ENCODE assay signal across 24 cellular contexts in genomic region chrX:105477351-105477750, GRCh38.
A peak's percentile ranks its signal among the peaks of the same experiment; 100 is the strongest.
DNase-seq lines count a peak whose midpoint lies in the region; ATAC-seq, FAIRE-seq and TF ChIP-seq lines count a peak whose summit lies in the region.
"Had no signal": no experiment of that assay in that cellular context is flagged by ENCODE, and none has a peak within 500 bp of the region (broad histone marks: within the 10 kb centered on the region; RNA-seq: fewer than 3 reads in every experiment).

No MANE protein-coding gene starts in this region.

- intact Hi-C loops in upper lobe of right lung (cut with DNase I) = no loop called here

- no peak for DNase-seq in D721Med (ENCODE audit: insufficient read length, low spot score)
- peak; percentile 40 for DNase-seq in adipocyte (ENCODE audit: low read depth)
- peak; percentile 56 for DNase-seq in fibroblast of pulmonary artery (ENCODE audit: low read depth)
- peak; percentile 54 for DNase-seq in retinal pigment epithelial cell (ENCODE audit: low read depth)
- no peak for DNase-seq in upper lobe of right lung
- no peak for DNase-seq in stimulated activated naive CD4-positive, alpha-beta T cell (lab: John Stamatoyannopoulos, UW)
- no peak for DNase-seq in GOT3 (lab: John Stamatoyannopoulos, UW)
- DNase-seq: CD8-positive, alpha-beta memory T cell; DMS153; IMR-90; KG1; MM.1S; NCI-H1417; NCI-H1694; NCI-H2029 treated with DMSO at 0.1 percent for 48 hours; NCI-H446 treated with DMSO at 0.1 percent for 48 hours; NCI-H526; SIG-M5 had no signal

- H3K9me3 ChIP-seq in adipocyte (ENCODE audit: control insufficient read depth, low read length) (no peaks in the 10 kb centered on the region), upper lobe of right lung (no peaks in the 10 kb centered on the region)
- H3K9me3 ChIP-seq: A549, HAP-1 had no signal

- no peak for ATAC-seq in upper lobe of right lung
- ATAC-seq: A549, GM23338 had no signal

- H3K36me3 ChIP-seq in adipocyte (ENCODE audit: control insufficient read depth, insufficient read depth, low read length, severe bottlenecking) (no peaks in the 10 kb centered on the region), upper lobe of right lung (no peaks in the 10 kb centered on the region)
- H3K36me3 ChIP-seq: HAP-1 had no signal

- FAIRE-seq in D721Med (lab: Jason Lieb, UNC) = peak; percentile 35
- FAIRE-seq: GM18507 had no signal

- no peaks in the 10 kb centered on the region for H3K4me1 ChIP-seq in adipocyte (ENCODE audit: control insufficient read depth, insufficient read depth, low read length)
- H3K4me1 ChIP-seq in upper lobe of right lung = no peaks in the 10 kb centered on the region
- H3K4me1 ChIP-seq: A549, HAP-1 had no signal

- H3K4me3 ChIP-seq in adipocyte (ENCODE audit: low read length) (no peak overlapping the region), fibroblast of pulmonary artery (replicated peaks; ENCODE audit: low read depth, low read length) (no peak overlapping the region), retinal pigment epithelial cell (ENCODE audit: low read length) (no peak overlapping the region), upper lobe of right lung (no peak overlapping the region)
- H3K4me3 ChIP-seq: A549, GM23338, HAP-1, SK-N-MC had no signal

- peaks cover 3% of the 10 kb centered on the region for H3K27me3 ChIP-seq in adipocyte (replicated peaks; ENCODE audit: control insufficient read depth, insufficient read depth, low read length)
- no peaks in the 10 kb centered on the region for H3K27me3 ChIP-seq in upper lobe of right lung

- no peak overlapping the region for H3K27ac ChIP-seq in upper lobe of right lung
- H3K27ac ChIP-seq: A549, C4-2B, SK-N-MC had no signal

- no peak for TF ChIP-seq CTCF in D721Med (IDR thresholded peaks at IDR 0.05; ENCODE audit: insufficient read depth, missing control alignments)
- no peak for TF ChIP-seq CTCF in fibroblast of pulmonary artery (IDR thresholded peaks at IDR 0.05; ENCODE audit: low read length, missing control alignments)
- no peak for TF ChIP-seq CTCF in retinal pigment epithelial cell (conservative IDR thresholded peaks at IDR 0.05; ENCODE audit: low read depth, low read length)
- TF ChIP-seq CTCF in upper lobe of right lung (IDR thresholded peaks at IDR 0.05) = no peak

- H3K9ac ChIP-seq in adipocyte (ENCODE audit: low read length) = no peak overlapping the region

Comparison
In these comparisons a context has a peak if more than half of its experiments do, and no peak if none do; other contexts are left out.
1. DNase-seq: peak in adipocyte (single experiment), fibroblast of pulmonary artery (single experiment) and retinal pigment epithelial cell (single experiment); none in D721Med (single experiment), upper lobe of right lung (single experiment), stimulated activated naive CD4-positive, alpha-beta T cell (0 of 6) and GOT3 (single experiment).